ENCODE assay signal across 23 cellular contexts in genomic region chr4:1983846-1984405, GRCh38. TPM values are rescaled to one million over a fixed set of nuclear protein-coding genes. Genes with fewer than 3 reads are reported as not detected.
DNase-seq lines count a peak whose midpoint lies in the region; ATAC-seq and TF ChIP-seq lines count a peak whose summit lies in the region.
"Had no signal": no experiment of that assay in that cellular context is flagged by ENCODE, and none has a peak within 500 bp of the region (broad histone marks: within the 10 kb centered on the region; RNA-seq: fewer than 3 reads in every experiment).

No MANE protein-coding gene starts in this region.

- no peak overlapping the region for H2BK15ac ChIP-seq in mesenchymal stem cell (ENCODE audit: low read depth, poor library complexity, severe bottlenecking)

- no peak overlapping the region for H4K8ac ChIP-seq in mesenchymal stem cell (ENCODE audit: low read length)

- H3K27me3 Mint-ChIP-seq in natural killer cell treated with Interleukin-12 subunit alpha and Interleukin-12 subunit beta and Interleukin-15 and Interleukin-18, amount 100 ng/mL, for 72 hours, result no peaks in the 10 kb centered on the region
- H3K27me3 Mint-ChIP-seq in natural killer cell (ENCODE audit: low read depth in 2 of 2), result no peaks in the 10 kb centered on the region
- H3K27me3 Mint-ChIP-seq: memory B cell; naive thymus-derived CD8-positive, alpha-beta T cell had no signal

- H3K4ac ChIP-seq in mesenchymal stem cell (ENCODE audit: low read depth in 1 of 2, low read length in 2 of 2), result no peak overlapping the region

- H2AFZ ChIP-seq in mesenchymal stem cell (ENCODE audit: low read depth, low read length), result no peak overlapping the region

- H3K9me3 ChIP-seq in mesenchymal stem cell (ENCODE audit: control insufficient read depth, low read length) (no peaks in the 10 kb centered on the region), tibial artery (no peaks in the 10 kb centered on the region)
- H3K9me3 ChIP-seq: Peyer's patch, psoas muscle had no signal

- H3K18ac ChIP-seq in mesenchymal stem cell (ENCODE audit: low read depth in 1 of 2, low read length in 2 of 2), result no peak overlapping the region

- peaks cover 0 to 11% of the 10 kb centered on the region in 2 donors for H3K4me1 Mint-ChIP-seq in natural killer cell treated with Interleukin-12 subunit alpha and Interleukin-12 subunit beta and Interleukin-15 and Interleukin-18, amount 100 ng/mL, for 72 hours (ENCODE audit: low read depth in 2 of 2)
- peaks cover 5 to 9% of the 10 kb centered on the region in 2 donors for H3K4me1 Mint-ChIP-seq in natural killer cell

- H3K27ac ChIP-seq in coronary artery, result no peak overlapping the region
- no peak overlapping the region for H3K27ac ChIP-seq in mesenchymal stem cell (ENCODE audit: low read length, poor library complexity, severe bottlenecking)
- no peak overlapping the region for H3K27ac ChIP-seq in tibial artery
- H3K27ac ChIP-seq: Peyer's patch, psoas muscle had no signal

- peak; percentile 41 for DNase-seq in natural killer cell treated with Interleukin-12 subunit alpha and Interleukin-12 subunit beta and Interleukin-15 and Interleukin-18, amount 100 ng/mL, for 72 hours (ENCODE audit: low spot score)
- DNase-seq in natural killer cell, result no peak
- DNase-seq in coronary artery (ENCODE audit: low spot score), result peak; percentile 71
- DNase-seq in mesenchymal stem cell, result no peak
- DNase-seq in tibial artery, result no peak
- DNase-seq in NCI-H2107 treated with DMSO at 0.1 percent for 48 hours (lab: John Stamatoyannopoulos, UW; ENCODE audit: unreplicated experiment), result no peak
- DNase-seq in foreskin fibroblast, result no peak
- DNase-seq: activated CD4-positive, CD25-positive, alpha-beta regulatory T cell treated with anti-CD3 and anti-CD28 coated beads, Interleukin-2, amount 50 U/mL, for 72 hours; activated CD8-positive, alpha-beta memory T cell treated with anti-CD3 and anti-CD28 coated beads, Interleukin-2, amount 50 U/mL, for 4 hours; activated naive CD4-positive, alpha-beta T cell; CD8-positive, alpha-beta T cell; DMS79; MM.1S; naive thymus-derived CD8-positive, alpha-beta T cell; NCI-H146; Peyer's patch; psoas muscle; small intestine; stimulated activated CD4-positive, alpha-beta T cell treated with anti-CD3 and anti-CD28 coated beads, Interleukin-4, amount 100 ng/mL, for 1 hour; T1000 had no signal

- H2BK5ac ChIP-seq in mesenchymal stem cell (ENCODE audit: low read depth, low read length, poor library complexity, severe bottlenecking), result no peak overlapping the region

- H3K4me1 ChIP-seq in mesenchymal stem cell (ENCODE audit: control insufficient read depth, insufficient read depth, low read depth, low read length), result peaks cover 1% of the 10 kb centered on the region
- H3K4me1 ChIP-seq in tibial artery, result peaks cover 0 to 5% (median 0%) of the 10 kb centered on the region in 4 donors
- H3K4me1 ChIP-seq: Peyer's patch, psoas muscle had no signal

- H4K91ac ChIP-seq in mesenchymal stem cell (ENCODE audit: low read length), result peak overlapping the region; percentile 14

- 96% methylated on average over 21 of the region's 21 CpGs for WGBS in mesenchymal stem cell

- TF ChIP-seq CTCF in natural killer cell (IDR thresholded peaks at IDR 0.05) (no peak), coronary artery (IDR thresholded peaks at IDR 0.05) (no peak), tibial artery (IDR thresholded peaks at IDR 0.05) (no peak), foreskin fibroblast (IDR thresholded peaks at IDR 0.05; ENCODE audit: low read depth, low read length) (no peak)

- H3K4me2 ChIP-seq in mesenchymal stem cell (ENCODE audit: low read length, poor library complexity, severe bottlenecking), result no peak overlapping the region

- H2BK120ac ChIP-seq in mesenchymal stem cell (ENCODE audit: low read depth, low read length), result no peak overlapping the region

- H2AK5ac ChIP-seq in mesenchymal stem cell (ENCODE audit: low read length, severe bottlenecking), result no peak overlapping the region

- peaks cover 10% of the 10 kb centered on the region for H3K36me3 Mint-ChIP-seq in natural killer cell treated with Interleukin-12 subunit alpha and Interleukin-12 subunit beta and Interleukin-15 and Interleukin-18, amount 100 ng/mL, for 72 hours
- no peaks in the 10 kb centered on the region for H3K36me3 Mint-ChIP-seq in natural killer cell

- H3K9ac ChIP-seq in mesenchymal stem cell (ENCODE audit: low read length), result no peak overlapping the region

- H3K4me3 Mint-ChIP-seq in natural killer cell treated with Interleukin-12 subunit alpha and Interleukin-12 subunit beta and Interleukin-15 and Interleukin-18, amount 100 ng/mL, for 72 hours, result no peak overlapping the region
- H3K4me3 Mint-ChIP-seq in natural killer cell, result no peak overlapping the region
- H3K4me3 Mint-ChIP-seq: CD8-positive, alpha-beta T cell; memory B cell; naive thymus-derived CD8-positive, alpha-beta T cell had no signal

- no peak overlapping the region for H3K4me3 ChIP-seq in coronary artery
- H3K4me3 ChIP-seq in mesenchymal stem cell (ENCODE audit: insufficient read depth in 1 of 2, low read depth in 1 of 2, low read length in 2 of 2), result no peak overlapping the region
- H3K4me3 ChIP-seq in tibial artery, result no peak overlapping the region
- H3K4me3 ChIP-seq in foreskin fibroblast (ENCODE audit: low read depth in 1 of 2, low read length in 2 of 2), result no peak overlapping the region
- H3K4me3 ChIP-seq: Peyer's patch, psoas muscle, SK-N-MC had no signal

- peaks cover 63% of the 10 kb centered on the region for H3K79me1 ChIP-seq in mesenchymal stem cell (replicated peaks; ENCODE audit: low read length, poor library complexity, severe bottlenecking)

- no peak overlapping the region for H2BK12ac ChIP-seq in mesenchymal stem cell (ENCODE audit: low read length in 2 of 2)

- H3K27ac Mint-ChIP-seq in natural killer cell treated with Interleukin-12 subunit alpha and Interleukin-12 subunit beta and Interleukin-15 and Interleukin-18, amount 100 ng/mL, for 72 hours, result no peak overlapping the region
- H3K27ac Mint-ChIP-seq in natural killer cell, result no peak overlapping the region
- H3K27ac Mint-ChIP-seq: CD8-positive, alpha-beta T cell; memory B cell; naive thymus-derived CD8-positive, alpha-beta T cell had no signal

- no peaks in the 10 kb centered on the region for H3K9me3 Mint-ChIP-seq in natural killer cell treated with Interleukin-12 subunit alpha and Interleukin-12 subunit beta and Interleukin-15 and Interleukin-18, amount 100 ng/mL, for 72 hours
- H3K9me3 Mint-ChIP-seq in natural killer cell, result no peaks in the 10 kb centered on the region
- H3K9me3 Mint-ChIP-seq: CD8-positive, alpha-beta T cell; memory B cell; naive thymus-derived CD8-positive, alpha-beta T cell had no signal

- intact Hi-C loops in natural killer cell (cut with micrococcal nuclease) (no loop called here), tibial artery (cut with DNase I; ENCODE audit: low total_unique reads) (no loop called here)

- ATAC-seq in natural killer cell treated with Interleukin-12 subunit alpha and Interleukin-12 subunit beta and Interleukin-15 and Interleukin-18, amount 100 ng/mL, for 72 hours, result peak in 1 of 2 donors; percentile 17
- ATAC-seq in natural killer cell (no peak), GM18520 (IDR thresholded peaks at IDR 0.05; ENCODE audit: unreplicated experiment) (no peak)
- ATAC-seq: CD8-positive, alpha-beta T cell; naive thymus-derived CD8-positive, alpha-beta T cell; psoas muscle had no signal

- H3K27me3 ChIP-seq in mesenchymal stem cell (ENCODE audit: control insufficient read depth in 1 of 2, insufficient read depth in 1 of 2, low read length in 2 of 2), result no peaks in the 10 kb centered on the region
- no peaks in the 10 kb centered on the region for H3K27me3 ChIP-seq in tibial artery
- H3K27me3 ChIP-seq: Peyer's patch had no signal

- H3K14ac ChIP-seq in mesenchymal stem cell (ENCODE audit: low read length in 2 of 2), result no peak overlapping the region

- H3K36me3 ChIP-seq in mesenchymal stem cell (ENCODE audit: control insufficient read depth in 1 of 2, insufficient read depth in 2 of 2, low read depth in 1 of 2, low read length in 2 of 2) (peaks cover 89 to 95% of the 10 kb centered on the region in 2 experiments), tibial artery (peaks cover 71 to 100% (median 99%) of the 10 kb centered on the region in 3 donors)

- H3K23ac ChIP-seq in mesenchymal stem cell (ENCODE audit: low read length in 2 of 2), result no peak overlapping the region

RNA-seq across cellular contexts. Expression of gene NELFA, which starts 24.8 kb away (rescaled TPM):
- total RNA-seq in natural killer cell treated with Interleukin-12 subunit alpha and Interleukin-12 subunit beta and Interleukin-15 and Interleukin-18, amount 100 ng/mL, for 72 hours, result 10 to 100 TPM; 29.6 to 59.3 TPM
- total RNA-seq in natural killer cell, result 10 to 100 TPM; 38.7 to 47.6 (median 46.0) TPM
- polyA plus RNA-seq in mesenchymal stem cell (2013, experiment 1 of 2), result 14.9 TPM
- polyA plus RNA-seq in mesenchymal stem cell (2013, experiment 2 of 2), result 15.1 TPM

Comparison
In these comparisons a context has a peak if more than half of its experiments do, and no peak if none do; other contexts are left out.
1. DNase-seq: peak in natural killer cell treated with Interleukin-12 subunit alpha and Interleukin-12 subunit beta and Interleukin-15 and Interleukin-18, amount 100 ng/mL, for 72 hours (single experiment) and coronary artery (single experiment); none in natural killer cell (single experiment), mesenchymal stem cell (single experiment), tibial artery (0 of 2), NCI-H2107 treated with DMSO at 0.1 percent for 48 hours (single experiment) and foreskin fibroblast (0 of 2).